In the genomic region with DNA sequence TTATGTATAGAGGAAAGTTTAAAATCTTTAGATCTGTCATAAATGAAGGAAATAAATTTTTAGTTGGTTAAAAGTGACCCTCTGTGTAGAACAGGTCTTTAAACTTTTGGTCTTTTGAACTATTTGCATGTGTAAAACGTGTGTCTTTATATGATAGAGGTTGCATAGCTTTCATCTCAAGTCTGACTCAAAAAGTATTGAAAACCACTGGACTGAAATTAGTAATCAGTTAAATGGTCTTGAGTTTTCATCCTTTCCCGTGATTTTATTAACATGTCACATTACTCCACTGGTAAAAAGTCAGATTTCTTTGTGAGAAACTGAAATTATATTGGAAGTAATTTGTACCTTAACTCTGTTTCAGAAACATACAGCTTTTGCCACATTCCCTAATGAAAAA, we compare ENCODE assay signal across 9 cellular contexts. TPM values are rescaled to one million over a fixed set of nuclear protein-coding genes. Genes with fewer than 3 reads are reported as not detected.
DNase-seq lines count a peak whose midpoint lies in the region; ATAC-seq and TF ChIP-seq lines count a peak whose summit lies in the region.
"Had no signal": no experiment of that assay in that cellular context is flagged by ENCODE, and none has a peak within 500 bp of the region (broad histone marks: within the 10 kb centered on the region; RNA-seq: fewer than 3 reads in every experiment).

No MANE protein-coding gene starts in this region.

- H3K36me3 ChIP-seq in OCI-LY1 (ENCODE audit: insufficient read depth, low read length) (peaks cover 46% of the 10 kb centered on the region), gastrocnemius medialis (no peaks in the 10 kb centered on the region)

- no peaks in the 10 kb centered on the region for H3K9me3 ChIP-seq in OCI-LY1 (ENCODE audit: low read length)
- H3K9me3 ChIP-seq in gastrocnemius medialis: no peaks in the 10 kb centered on the region

- no peaks in the 10 kb centered on the region for H4K20me1 ChIP-seq in OCI-LY1 (ENCODE audit: insufficient read depth, low read length)

- in situ Hi-C loops in gastrocnemius medialis (cut with MboI; ENCODE audit: low sequenced_read_pairs in 4 of 4): no loop called here

- H3K4me3 ChIP-seq in OCI-LY1 (ENCODE audit: low read depth, low read length, poor library complexity, severe bottlenecking) (peak overlapping the region; percentile 92), epithelial cell of esophagus (ENCODE audit: low read length) (peak overlapping the region; percentile 95), gastrocnemius medialis (peak overlapping the region; percentile 97 to 100 (median 98))

- intact Hi-C loops in gastrocnemius medialis (cut with DNase I; ENCODE audit: low total_unique reads): loop anchor here (5.0 kb wide), 1 partner anchor 35 kb away; no protein-coding TSS in a partner anchor

- DNase-seq in epithelial cell of esophagus (ENCODE audit: low read depth) (no peak), gastrocnemius medialis (no peak), GF-D8 (lab: John Stamatoyannopoulos, UW) (no peak), dedifferentiated amniotic fluid mesenchymal stem cell (ENCODE audit: extremely low spot score) (no peak), left lobe of liver (ENCODE audit: low spot score) (no peak)
- no peak for DNase-seq in stimulated activated CD4-positive, alpha-beta T cell treated with anti-CD3 and anti-CD28 coated beads, Interleukin-2, amount 100 ng/mL, for 48 hours
- DNase-seq: SHP77 treated with DMSO at 0.1 percent for 48 hours had no signal

- no peak overlapping the region for H2AFZ ChIP-seq in OCI-LY1 (ENCODE audit: low read length)

- peak overlapping the region; percentile 92 for H3K9ac ChIP-seq in OCI-LY1 (ENCODE audit: low read length)

- H3K4me1 ChIP-seq in OCI-LY1 (ENCODE audit: insufficient read depth, low read length, severe bottlenecking) (peaks cover 19% of the 10 kb centered on the region), gastrocnemius medialis (peaks cover 35 to 51% of the 10 kb centered on the region in 2 donors)

- H3K79me2 ChIP-seq in OCI-LY1 (ENCODE audit: insufficient read depth, low read length): peaks cover 53% of the 10 kb centered on the region

- TF ChIP-seq CTCF in OCI-LY1 (IDR thresholded peaks at IDR 0.05; ENCODE audit: low read length) (no peak), epithelial cell of esophagus (IDR thresholded peaks at IDR 0.05; ENCODE audit: insufficient read depth, low read depth, low read length, missing control alignments) (no peak), gastrocnemius medialis (IDR thresholded peaks at IDR 0.05 in 4 of 5, conservative IDR thresholded peaks at IDR 0.05 in 1 of 5) (no peak)

- ATAC-seq in GM19351 (IDR thresholded peaks at IDR 0.05; ENCODE audit: unreplicated experiment): peak; percentile 23
- ATAC-seq in gastrocnemius medialis: no peak
- no peak for ATAC-seq in left lobe of liver

- no peaks in the 10 kb centered on the region for H3K9me2 ChIP-seq in OCI-LY1 (ENCODE audit: low read depth, low read length)

- no peaks in the 10 kb centered on the region for H3K27me3 ChIP-seq in OCI-LY1 (ENCODE audit: insufficient read depth, low read length)
- no peaks in the 10 kb centered on the region for H3K27me3 ChIP-seq in gastrocnemius medialis

- H3K27ac ChIP-seq in OCI-LY1 (ENCODE audit: low read depth, low read length, poor library complexity, severe bottlenecking) (no peak overlapping the region), gastrocnemius medialis (peak overlapping the region; percentile 92 to 99 (median 98))

- no peaks in the 10 kb centered on the region for H3F3A ChIP-seq in OCI-LY1 (ENCODE audit: insufficient read depth, low read length)

- peak overlapping the region; percentile 82 for H3K4me2 ChIP-seq in OCI-LY1 (ENCODE audit: low read length)

- TF ChIP-seq POLR2A in gastrocnemius medialis (IDR thresholded peaks at IDR 0.05): no peak

RNA-seq across cellular contexts. Expression of gene RNPC3, which starts 1.8 kb away (rescaled TPM):
- 10 to 100 TPM in 2 of 4 donors, 1 to 10 TPM in 2; 6.5 to 55.2 (median 29.8) TPM for total RNA-seq in gastrocnemius medialis
- total RNA-seq in left lobe of liver: 12.7 TPM

RNA-seq across cellular contexts. Expression of gene AMY2B, which starts 44.1 kb away (rescaled TPM):
- total RNA-seq in gastrocnemius medialis (10 to 100 TPM in 3 of 4 donors, 1 to 10 TPM in 1; 9.7 to 70.8 (median 25.4) TPM), left lobe of liver (18.0 TPM)
